ENCODE assay signal across 14 cellular contexts in the genomic region with DNA sequence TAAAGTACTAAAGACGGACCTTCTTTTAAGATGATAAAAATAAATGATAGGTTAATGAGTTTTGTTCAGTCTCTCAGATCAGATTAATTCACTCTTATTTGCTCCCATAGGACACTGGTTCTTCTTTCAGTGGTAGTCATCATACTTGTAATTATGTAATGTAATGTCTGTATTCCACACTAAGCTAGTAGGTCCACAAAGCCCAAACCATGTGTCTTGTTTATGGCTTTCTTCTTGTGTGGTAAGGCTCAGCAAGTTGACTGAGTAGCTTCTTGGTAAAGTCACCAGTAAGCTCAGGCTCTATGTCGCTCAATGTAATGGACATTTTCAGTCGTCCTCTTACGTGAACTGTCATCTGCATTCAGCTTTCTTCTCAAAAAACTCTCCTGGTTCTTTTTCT. TPM values are rescaled to one million over a fixed set of nuclear protein-coding genes. Genes with fewer than 3 reads are reported as not detected.
DNase-seq lines count a peak whose midpoint lies in the region; ATAC-seq, FAIRE-seq and TF ChIP-seq lines count a peak whose summit lies in the region.
"Had no signal": no experiment of that assay in that cellular context is flagged by ENCODE, and none has a peak within 500 bp of the region (broad histone marks: within the 10 kb centered on the region; RNA-seq: fewer than 3 reads in every experiment).

No MANE protein-coding gene starts in this region.

- no peak overlapping the region for H3K27ac ChIP-seq in CD4-positive, CD25-positive, alpha-beta regulatory T cell (ENCODE audit: insufficient read depth, low read length, poor library complexity, severe bottlenecking)
- H3K27ac ChIP-seq in K562 (ENCODE audit: extremely low read depth, low read depth, low read length) = no peak overlapping the region
- peak overlapping the region; percentile 48 to 94 for H3K27ac ChIP-seq in prostate gland
- H3K27ac ChIP-seq in sigmoid colon = peak overlapping the region in 2 of 4 donors; percentile 91 to 96
- H3K27ac ChIP-seq: parathyroid adenoma had no signal

- 76% methylated on average over 4 of the region's 4 CpGs for WGBS in K562 (ENCODE audit: insufficient coverage, low coverage, missing lambda C conversion rate)
- WGBS in prostate gland = 82% methylated on average over 4 of the region's 4 CpGs
- WGBS in sigmoid colon, 2 donors = 91 to 95% methylated on average over 4 of the region's 4 CpGs

- no peak for DNase-seq in CD4-positive, CD25-positive, alpha-beta regulatory T cell
- no peak for DNase-seq in GM19239 (ENCODE audit: insufficient read length, low spot score)
- DNase-seq in K562 (ENCODE audit: extremely low read depth in 1 of 4, low spot score in 3 of 4) = no peak
- no peak for DNase-seq in prostate gland (ENCODE audit: low spot score)
- no peak for DNase-seq in UCSD-AML1 (lab: John Stamatoyannopoulos, UW; ENCODE audit: unreplicated experiment)
- no peak for DNase-seq in sigmoid colon
- no peak for DNase-seq in germinal center (ENCODE audit: low spot score)
- DNase-seq: activated gamma-delta T cell treated with Interleukin-2 at 50 U/mL for 16 hours; central memory CD4-positive, alpha-beta T cell; NCI-H2107 had no signal

- H3K27me3 Mint-ChIP-seq in CD4-positive, CD25-positive, alpha-beta regulatory T cell = peaks cover 10% of the 10 kb centered on the region

- TF ChIP-seq EP300 in K562 (IDR thresholded peaks at IDR 0.05; ENCODE audit: low read length) (no peak), sigmoid colon (IDR thresholded peaks at IDR 0.05) (no peak)

- H2AFZ ChIP-seq in K562 (ENCODE audit: low read depth, low read length) = no peak overlapping the region
- H2AFZ ChIP-seq: parathyroid adenoma had no signal

- POLR2A ChIA-PET in K562 (lab: Yijun Ruan, JAX) = interaction anchor here (0.6 to 4.6 kb wide), 6 partner anchors 9 to 298 kb away, joined by 3 to 40 read pairs (median 6); no protein-coding TSS in a partner anchor

- TF ChIP-seq POLR2A in K562 (conservative IDR thresholded peaks at IDR 0.05) (no peak), prostate gland (IDR thresholded peaks at IDR 0.05) (no peak), sigmoid colon (IDR thresholded peaks at IDR 0.05) (no peak)

- FAIRE-seq in GM19239 (lab: Jason Lieb, UNC) (peak; percentile 21), K562 (lab: Jason Lieb, UNC) (no peak)
- FAIRE-seq: G401.6, H1 had no signal

- no peak overlapping the region for H3K4me3 ChIP-seq in CD4-positive, CD25-positive, alpha-beta regulatory T cell (ENCODE audit: low read depth, low read length)
- H3K4me3 ChIP-seq in K562 (0 out of 2 replicates have a peak overlapping the region, but pooled peaks have one; percentile 70), prostate gland (no peak overlapping the region), sigmoid colon (no peak overlapping the region)

- no peaks in the 10 kb centered on the region for H3K27me3 ChIP-seq in CD4-positive, CD25-positive, alpha-beta regulatory T cell (ENCODE audit: control insufficient read depth, insufficient read depth, low read length)
- H3K27me3 ChIP-seq in K562 (ENCODE audit: control insufficient read depth in 2 of 2, insufficient read depth in 2 of 2, low read length in 2 of 2) = no peaks in the 10 kb centered on the region
- H3K27me3 ChIP-seq in prostate gland (replicated peaks; ENCODE audit: insufficient read depth) = no peaks in the 10 kb centered on the region
- no peaks in the 10 kb centered on the region for H3K27me3 ChIP-seq in sigmoid colon

- peaks cover 11% of the 10 kb centered on the region for H3K36me3 Mint-ChIP-seq in CD4-positive, CD25-positive, alpha-beta regulatory T cell

- peaks cover 43% of the 10 kb centered on the region for H3K79me2 ChIP-seq in K562 (ENCODE audit: control insufficient read depth, insufficient read depth, low read length)
- H3K79me2 ChIP-seq: parathyroid adenoma had no signal

- no peak for ATAC-seq in CD4-positive, CD25-positive, alpha-beta regulatory T cell (ENCODE audit: low read depth in 2 of 2)
- no peak for ATAC-seq in K562

- H3K4me1 Mint-ChIP-seq in CD4-positive, CD25-positive, alpha-beta regulatory T cell = peaks cover 36 to 59% (median 51%) of the 10 kb centered on the region in 4 donors

- peaks cover 0 to 2% (median 0%) of the 10 kb centered on the region in 7 donors for H3K9me3 Mint-ChIP-seq in CD4-positive, CD25-positive, alpha-beta regulatory T cell
- H3K9me3 Mint-ChIP-seq: CD14-positive monocyte had no signal

- BruUV-seq in K562 (replicated peaks; lab: Mats Ljungman, UMichigan) = no TSS peak

- TF ChIP-seq RAD21 in K562 (CRISPR knock-in tag; conservative IDR thresholded peaks at IDR 0.05 in 1 of 2, IDR thresholded peaks at IDR 0.05 in 1 of 2) = no peak

- TF ChIP-seq CTCF in K562 (IDR thresholded peaks at IDR 0.05 in 2 of 3, conservative IDR thresholded peaks at IDR 0.05 in 1 of 3; ENCODE audit: insufficient read depth in 2 of 3, low read depth in 1 of 3, low read length in 3 of 3) (no peak), prostate gland (IDR thresholded peaks at IDR 0.05) (no peak), sigmoid colon (IDR thresholded peaks at IDR 0.05) (no peak)

- H4K20me1 ChIP-seq in K562 (replicated peaks; ENCODE audit: control insufficient read depth, insufficient read depth, low read length) = 0 out of 2 replicates have a peak, but pooled peaks cover 4% of the 10 kb centered on the region

- CTCF ChIA-PET in K562 (lab: Yijun Ruan, JAX; ENCODE audit: low intra/inter-chr PET ratio) = no interaction called here

- H3K4me1 ChIP-seq in CD4-positive, CD25-positive, alpha-beta regulatory T cell (ENCODE audit: control insufficient read depth, insufficient read depth, low read length, poor library complexity, severe bottlenecking) = peaks cover 22% of the 10 kb centered on the region
- peaks cover 9 to 10% of the 10 kb centered on the region in 2 experiments; a peak in 3 of 5 replicates for H3K4me1 ChIP-seq in K562 (replicated peaks in 1 of 2; ENCODE audit: control insufficient read depth in 2 of 2, insufficient read depth in 2 of 2, low read length in 2 of 2)
- peaks cover 13% of the 10 kb centered on the region for H3K4me1 ChIP-seq in prostate gland (replicated peaks)
- peaks cover 0 to 69% (median 41%) of the 10 kb centered on the region in 4 donors for H3K4me1 ChIP-seq in sigmoid colon

- peak overlapping the region in 1 of 3 donors; percentile 23 for H3K27ac Mint-ChIP-seq in CD4-positive, CD25-positive, alpha-beta regulatory T cell

- no peaks in the 10 kb centered on the region for H3K9me3 ChIP-seq in CD4-positive, CD25-positive, alpha-beta regulatory T cell (ENCODE audit: control insufficient read depth in 2 of 2, low read length in 2 of 2)
- H3K9me3 ChIP-seq in K562 (replicated peaks; ENCODE audit: control insufficient read depth, insufficient read depth, low read depth, low read length) (peaks cover 2% of the 10 kb centered on the region; the same call in 1 of the 2 replicates), prostate gland (no peaks in the 10 kb centered on the region), sigmoid colon (no peaks in the 10 kb centered on the region)

- peaks cover 11% of the 10 kb centered on the region for H3K36me3 ChIP-seq in CD4-positive, CD25-positive, alpha-beta regulatory T cell (ENCODE audit: control insufficient read depth, insufficient read depth, low read length)
- H3K36me3 ChIP-seq in K562 (ENCODE audit: control insufficient read depth, insufficient read depth, low read length) (peaks cover 30% of the 10 kb centered on the region), prostate gland (no peaks in the 10 kb centered on the region), sigmoid colon (peaks cover 0 to 8% (median 0%) of the 10 kb centered on the region in 4 donors)

- H3K9me1 ChIP-seq in K562 (ENCODE audit: control insufficient read depth, insufficient read depth, low read length) = no peaks in the 10 kb centered on the region

- 0 out of 2 replicates have a peak overlapping the region, but pooled peaks have one; percentile 26 for H3K4me2 ChIP-seq in K562 (ENCODE audit: insufficient read depth, low read length)

- no peak overlapping the region; a peak in 1 of 4 replicates for H3K9ac ChIP-seq in K562 (ENCODE audit: insufficient read depth in 1 of 2, low read depth in 2 of 2, low read length in 2 of 2)
- H3K9ac ChIP-seq: parathyroid adenoma had no signal

- intact Hi-C loops in K562 (cut with micrococcal nuclease) = loop anchor here (5.0 to 10.0 kb wide), 2 partner anchors 109 to 871 kb away; no protein-coding TSS in a partner anchor
- intact Hi-C loops in prostate gland (cut with DNase I) = loop anchor here (5.0 to 10.0 kb wide), 3 partner anchors 351 to 829 kb away; a partner anchor contains a TSS
- intact Hi-C loops in sigmoid colon (cut with DNase I) = no loop called here

- in situ Hi-C loops in K562 (cut with MboI) = no loop called here

- H3K4me3 Mint-ChIP-seq in CD4-positive, CD25-positive, alpha-beta regulatory T cell = peak overlapping the region; percentile 11 to 99 (median 76)
- H3K4me3 Mint-ChIP-seq: CD14-positive monocyte had no signal

TF ChIP-seq in K562, 482 proteins besides CTCF, POLR2A, EP300 and RAD21:
- no peak for TF ChIP-seq DIDO1 (tag; IDR thresholded peaks at IDR 0.05; ENCODE audit: low read depth)
- TF ChIP-seq SMARCA5 (IDR thresholded peaks at IDR 0.05) = no peak
- no peak for TF ChIP-seq ZNF408 (CRISPR knock-in tag; IDR thresholded peaks at IDR 0.05; ENCODE audit: low read depth)
- no peak for TF ChIP-seq ILK (tag; IDR thresholded peaks at IDR 0.05; ENCODE audit: borderline replicate concordance, low read depth)
TF ChIP-seq in K562: peak in this region for 0.

RNA-seq across cellular contexts. Expression of a gene that starts 2.5 kb away (rescaled TPM):
- total RNA-seq in CD4-positive, CD25-positive, alpha-beta regulatory T cell = 17.8 TPM
- 10 to 100 TPM; 32.8 to 44.0 (median 38.1) TPM for polyA plus RNA-seq in CD4-positive, CD25-positive, alpha-beta regulatory T cell
- total RNA-seq in K562 (2011; cell fraction: chromatin; rRNA removed; ENCODE audit: low replicate concordance) = 26.5 and 119 TPM in 2 replicates
- 14.7 and 21.1 TPM in 2 replicates for total RNA-seq in K562 (2011; cell fraction: nucleolus; rRNA removed)
- 31.2 and 48.0 TPM in 2 replicates for total RNA-seq in K562 (2011; cell fraction: nucleoplasm; rRNA removed)
- total RNA-seq in K562 (2014; rRNA removed) = 14.9 and 20.2 TPM in 2 replicates
- 62.9 and 71.5 TPM in 2 replicates for total RNA-seq in K562 (2014; rRNA removed; fragmentation: Illumina TruSeq; extraction: Trizol)
- 32.1 and 33.0 TPM in 2 replicates for total RNA-seq in K562 (2015; rRNA removed; fragmentation: Illumina TruSeq; extraction: Trizol)
- 46.3 and 51.3 TPM in 2 replicates for total RNA-seq in K562 (2021)
- polyA plus RNA-seq in K562 (2011; rRNA removed) = 49.7 and 69.3 TPM in 2 replicates
- 5.4 and 9.4 TPM in 2 replicates for polyA plus RNA-seq in K562 (2011; cell fraction: cytosol; rRNA removed)
- polyA plus RNA-seq in K562 (2011; cell fraction: nucleus; rRNA removed) = 21.9 and 36.9 TPM in 2 replicates
- polyA plus RNA-seq in K562 (2012) = 33.2 and 65.1 TPM in 2 replicates
- polyA plus RNA-seq in K562 (2014; fragmentation: Illumina TruSeq; extraction: Trizol) = 33.5 and 35.9 TPM in 2 replicates
- 100 to 1,000 TPM; 127 to 179 TPM for polyA plus RNA-seq in K562 (2014; fragmentation: Nextera tagmentation; extraction: Ambion mirVana)
- polyA plus RNA-seq in K562 (2014; rRNA removed) = 44.1 and 49.0 TPM in 2 replicates
- 46.9 and 49.1 TPM in 2 replicates for polyA minus RNA-seq in K562 (2011; rRNA and poly(A)+ RNA removed)
- 8.4 and 15.0 TPM in 2 replicates for polyA minus RNA-seq in K562 (2011; cell fraction: cytosol; rRNA and poly(A)+ RNA removed)
- 77.4 and 99.6 TPM in 2 replicates for polyA minus RNA-seq in K562 (2011; cell fraction: nucleus; rRNA and poly(A)+ RNA removed)
- total RNA-seq in prostate gland = 10 to 100 TPM; 15.8 to 29.3 TPM
- total RNA-seq in sigmoid colon = 10 to 100 TPM; 22.4 to 36.0 (median 32.1) TPM
- polyA plus RNA-seq in sigmoid colon = 10 to 100 TPM; 11.8 to 23.4 (median 20.1) TPM

Comparison
In these comparisons a context has a peak if more than half of its experiments do, and no peak if none do; other contexts are left out.
1. H3K27ac ChIP-seq: peak in prostate gland (2 of 2); none in CD4-positive, CD25-positive, alpha-beta regulatory T cell (single experiment) and K562 (single experiment).